ENCODE assay signal across 8 cellular contexts in the genomic region with DNA sequence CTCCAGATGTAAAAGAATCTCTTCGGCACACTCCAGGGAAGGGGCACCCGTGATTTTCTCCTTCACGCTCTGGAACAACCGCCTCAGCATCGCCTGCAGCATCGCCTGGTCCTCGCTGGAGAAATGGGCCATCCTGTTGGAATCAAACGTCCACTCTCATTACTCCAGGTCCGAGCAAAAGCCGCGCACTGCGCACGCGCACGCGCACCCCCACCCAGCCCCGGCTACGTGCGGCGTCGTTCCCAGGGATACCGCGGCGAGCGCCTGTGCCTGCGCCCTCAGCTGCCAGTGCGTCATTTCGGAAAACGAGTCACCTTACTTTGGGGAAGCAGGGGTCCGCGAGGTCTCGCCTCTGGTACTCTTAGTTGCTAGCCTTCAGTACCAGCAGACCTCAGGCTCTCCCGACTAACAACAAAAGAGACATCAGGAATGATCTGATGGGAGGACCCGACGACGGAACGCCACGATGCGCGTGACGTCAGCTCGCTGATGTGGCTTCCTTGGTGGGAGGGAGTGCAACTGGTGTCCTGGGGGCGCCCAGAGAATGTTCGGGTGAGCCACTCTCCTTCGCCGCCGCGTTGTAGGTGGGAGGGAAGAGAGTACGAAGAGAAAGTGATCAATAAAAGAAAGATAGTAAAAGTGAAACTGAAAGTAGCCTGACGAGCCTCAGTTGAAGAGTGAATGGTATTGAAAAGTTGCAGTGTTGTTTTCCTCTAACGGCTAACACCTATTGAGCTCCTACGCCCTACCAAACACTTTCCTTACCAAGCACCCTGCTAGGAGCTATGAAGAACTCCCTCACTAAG. TPM values are rescaled to one million over a fixed set of nuclear protein-coding genes. Genes with fewer than 3 reads are reported as not detected.
DNase-seq lines count a peak whose midpoint lies in the region; ATAC-seq and TF ChIP-seq lines count a peak whose summit lies in the region.

A gene with protein sequence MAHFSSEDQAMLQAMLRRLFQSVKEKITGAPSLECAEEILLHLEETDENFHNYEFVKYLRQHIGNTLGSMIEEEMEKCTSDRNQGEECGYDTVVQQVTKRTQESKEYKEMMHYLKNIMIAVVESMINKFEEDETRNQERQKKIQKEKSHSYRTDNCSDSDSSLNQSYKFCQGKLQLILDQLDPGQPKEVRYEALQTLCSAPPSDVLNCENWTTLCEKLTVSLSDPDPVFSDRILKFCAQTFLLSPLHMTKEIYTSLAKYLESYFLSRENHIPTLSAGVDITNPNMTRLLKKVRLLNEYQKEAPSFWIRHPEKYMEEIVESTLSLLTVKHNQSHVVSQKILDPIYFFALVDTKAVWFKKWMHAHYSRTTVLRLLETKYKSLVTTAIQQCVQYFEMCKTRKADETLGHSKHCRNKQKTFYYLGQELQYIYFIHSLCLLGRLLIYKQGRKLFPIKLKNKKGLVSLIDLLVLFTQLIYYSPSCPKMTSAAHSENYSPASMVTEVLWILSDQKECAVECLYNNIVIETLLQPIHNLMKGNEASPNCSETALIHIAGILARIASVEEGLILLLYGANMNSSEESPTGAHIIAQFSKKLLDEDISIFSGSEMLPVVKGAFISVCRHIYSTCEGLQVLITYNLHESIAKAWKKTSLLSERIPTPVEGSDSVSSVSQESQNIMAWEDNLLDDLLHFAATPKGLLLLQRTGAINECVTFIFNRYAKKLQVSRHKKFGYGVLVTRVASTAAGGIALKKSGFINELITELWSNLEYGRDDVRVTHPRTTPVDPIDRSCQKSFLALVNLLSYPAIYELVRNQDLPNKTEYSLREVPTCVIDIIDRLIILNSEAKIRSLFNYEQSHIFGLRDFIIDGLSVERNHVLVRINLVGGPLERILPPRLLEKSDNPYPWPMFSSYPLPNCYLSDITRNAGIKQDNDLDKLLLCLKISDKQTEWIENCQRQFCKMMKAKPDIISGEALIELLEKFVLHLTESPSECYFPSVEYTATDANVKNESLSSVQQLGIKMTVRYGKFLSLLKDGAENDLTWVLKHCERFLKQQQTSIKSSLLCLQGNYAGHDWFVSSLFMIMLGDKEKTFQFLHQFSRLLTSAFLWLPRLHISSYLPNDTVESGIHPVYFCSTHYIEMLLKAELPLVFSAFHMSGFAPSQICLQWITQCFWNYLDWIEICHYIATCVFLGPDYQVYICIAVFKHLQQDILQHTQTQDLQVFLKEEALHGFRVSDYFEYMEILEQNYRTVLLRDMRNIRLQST (minus strand): TSS at position 182 of the 806 bp plus-strand sequence. CDS start 50 bp downstream, at position 132.

- H3K4me3 Mint-ChIP-seq in activated T-cell treated with anti-CD3 and anti-CD28 coated beads, Interleukin-2, amount 50 U/mL, for 72 hours: peak within 1 kb of the TSS; percentile 88 to 97

- no peaks in the 10 kb centered on the region for H3K27me3 ChIP-seq in KMS-11 (ENCODE audit: insufficient read depth, low read depth)
- H3K27me3 ChIP-seq in Peyer's patch: no peaks in the 10 kb centered on the region
- H3K27me3 ChIP-seq in esophagus squamous epithelium: no peaks in the 10 kb centered on the region
- no peaks in the 10 kb centered on the region for H3K27me3 ChIP-seq in muscle layer of duodenum (ENCODE audit: low read depth, low read length)

- no peaks in the 10 kb centered on the region for H3K27me3 Mint-ChIP-seq in activated T-cell treated with anti-CD3 and anti-CD28 coated beads, Interleukin-2, amount 50 U/mL, for 72 hours (ENCODE audit: low read depth)

- peak; percentile 33 to 60 for TF ChIP-seq POLR2A in Peyer's patch (IDR thresholded peaks at IDR 0.05)
- peak in 2 of 4 donors; percentile 28 to 30 for TF ChIP-seq POLR2A in esophagus squamous epithelium (IDR thresholded peaks at IDR 0.05)

- no peaks in the 10 kb centered on the region for H3K79me2 ChIP-seq in KMS-11 (ENCODE audit: insufficient read depth, low read depth)

- no peaks in the 10 kb centered on the region for H3K36me3 Mint-ChIP-seq in activated T-cell treated with anti-CD3 and anti-CD28 coated beads, Interleukin-2, amount 50 U/mL, for 72 hours (ENCODE audit: insufficient read depth in 2 of 2)

- no peaks in the 10 kb centered on the region for H3K36me3 ChIP-seq in KMS-11 (ENCODE audit: insufficient read depth)
- no peaks in the 10 kb centered on the region for H3K36me3 ChIP-seq in Peyer's patch
- H3K36me3 ChIP-seq in esophagus squamous epithelium: no peaks in the 10 kb centered on the region
- no peaks in the 10 kb centered on the region for H3K36me3 ChIP-seq in muscle layer of duodenum (ENCODE audit: control insufficient read depth in 1 of 2, insufficient read depth in 2 of 2, low read length in 2 of 2)

- H3K27ac Mint-ChIP-seq in activated T-cell treated with anti-CD3 and anti-CD28 coated beads, Interleukin-2, amount 50 U/mL, for 72 hours: peak within 1 kb of the TSS; percentile 99

- peak within 1 kb of the TSS; percentile 66 for H3K4me2 ChIP-seq in KMS-11

- no peaks in the 10 kb centered on the region for H4K20me1 ChIP-seq in KMS-11 (ENCODE audit: insufficient read depth)

- intact Hi-C loops in esophagus squamous epithelium (cut with DNase I): no loop called here

- H3K9me3 ChIP-seq in Peyer's patch (no peaks in the 10 kb centered on the region), esophagus squamous epithelium (no peaks in the 10 kb centered on the region), muscle layer of duodenum (ENCODE audit: control insufficient read depth in 1 of 2, low read length in 2 of 2) (no peaks in the 10 kb centered on the region)

- H2AFZ ChIP-seq in KMS-11 (ENCODE audit: low read depth): peak within 1 kb of the TSS; percentile 93

- peaks cover 43% of the 10 kb centered on the region for H3K4me1 Mint-ChIP-seq in activated T-cell treated with anti-CD3 and anti-CD28 coated beads, Interleukin-2, amount 50 U/mL, for 72 hours (ENCODE audit: low read depth)

- H3K27ac ChIP-seq in KMS-11 (peak within 1 kb of the TSS; percentile 91), Peyer's patch (peak within 1 kb of the TSS; percentile 80 to 97 (median 93)), esophagus squamous epithelium (peak within 1 kb of the TSS; percentile 96 to 99 (median 96)), muscle layer of duodenum (ENCODE audit: low read length) (peak within 1 kb of the TSS; percentile 100)

- DNase-seq in DMS79 treated with DMSO at 0.1 percent for 48 hours (lab: John Stamatoyannopoulos, UW) (peak; percentile 85), Peyer's patch (peak; percentile 80 to 96 (median 94)), esophagus squamous epithelium (lab: John Stamatoyannopoulos, UW) (peak; percentile 41)
- DNase-seq in activated T-cell treated with anti-CD3 and anti-CD28 coated beads, Interleukin-2, amount 50 U/mL, for 72 hours: peak; percentile 90 to 93
- peak; percentile 71 for DNase-seq in stimulated activated CD8-positive, alpha-beta memory T cell treated with anti-CD3 and anti-CD28 coated beads, Interleukin-7, amount 100 ng/mL, for 24 hours (ENCODE audit: low read depth)

- H3K4me3 ChIP-seq in KMS-11 (IDR thresholded peaks at IDR 0.05; ENCODE audit: insufficient read depth, low read depth, low read length) (peak within 1 kb of the TSS; percentile 8), Peyer's patch (peak within 1 kb of the TSS; percentile 58 to 77 (median 64)), esophagus squamous epithelium (peak within 1 kb of the TSS; percentile 63 to 87 (median 80)), muscle layer of duodenum (ENCODE audit: low read depth in 1 of 2, low read length in 2 of 2) (peak within 1 kb of the TSS; percentile 71 to 100)

- H3K9me3 Mint-ChIP-seq in activated T-cell treated with anti-CD3 and anti-CD28 coated beads, Interleukin-2, amount 50 U/mL, for 72 hours: no peaks in the 10 kb centered on the region

- no peak for TF ChIP-seq CTCF in KMS-11 (conservative IDR thresholded peaks at IDR 0.05; ENCODE audit: low read depth, low read length)
- TF ChIP-seq CTCF in Peyer's patch (IDR thresholded peaks at IDR 0.05): peak in 3 of 6 experiments; percentile 21 to 32 (median 25)
- peak in 3 of 6 experiments; percentile 11 to 16 (median 14) for TF ChIP-seq CTCF in esophagus squamous epithelium (IDR thresholded peaks at IDR 0.05)

- peak within 1 kb of the TSS; percentile 94 for H3K9ac ChIP-seq in KMS-11

- peaks cover 4% of the 10 kb centered on the region for H3K4me1 ChIP-seq in KMS-11 (ENCODE audit: low read depth, poor library complexity, severe bottlenecking)
- H3K4me1 ChIP-seq in Peyer's patch: peaks cover 0 to 8% (median 0%) of the 10 kb centered on the region in 4 donors
- H3K4me1 ChIP-seq in esophagus squamous epithelium: peaks cover 0 to 18% (median 0%) of the 10 kb centered on the region in 3 donors
- H3K4me1 ChIP-seq in muscle layer of duodenum (ENCODE audit: control insufficient read depth in 1 of 2, insufficient read depth in 2 of 2, low read length in 2 of 2): no peaks in the 10 kb centered on the region

- ATAC-seq in GM21786 (IDR thresholded peaks at IDR 0.05; ENCODE audit: unreplicated experiment): peak; percentile 88
- peak; percentile 92 to 93 for ATAC-seq in activated T-cell treated with anti-CD3 and anti-CD28 coated beads, Interleukin-2, amount 50 U/mL, for 72 hours (replicated peaks in 1 of 2)

- 1% methylated on average over 19 to 42 of the region's 52 CpGs for WGBS in esophagus squamous epithelium, 2 donors

RNA-seq across cellular contexts. Expression of the gene that starts here (rescaled TPM):
- total RNA-seq in Peyer's patch: 10 to 100 TPM; 16.5 to 29.2 (median 27.0) TPM
- 10 to 100 TPM in 1 of 2 donors, 1 to 10 TPM in 1; 7.4 to 10.4 TPM for total RNA-seq in activated T-cell treated with anti-CD3 and anti-CD28 coated beads, Interleukin-2, amount 50 U/mL, for 72 hours
- 1 to 10 TPM; 2.2 to 6.5 (median 3.8) TPM for total RNA-seq in esophagus squamous epithelium

Comparison
In these comparisons a context has a peak if more than half of its experiments do, and no peak if none do; other contexts are left out.
1. Peak in every context shown above with its lines: DNase-seq, ATAC-seq, H3K4me3 ChIP-seq and H3K27ac ChIP-seq.
2. DNase-seq: peak in every context shown above with its lines; median percentile 94 in Peyer's patch; 92 in activated T-cell treated with anti-CD3 and anti-CD28 coated beads, Interleukin-2, amount 50 U/mL, for 72 hours; 85 in DMS79 treated with DMSO at 0.1 percent for 48 hours; 71 in stimulated activated CD8-positive, alpha-beta memory T cell treated with anti-CD3 and anti-CD28 coated beads, Interleukin-7, amount 100 ng/mL, for 24 hours; 41 in esophagus squamous epithelium.
3. H3K4me3 ChIP-seq: peak in every context shown above with its lines; median percentile 86 in muscle layer of duodenum; 80 in esophagus squamous epithelium; 64 in Peyer's patch; 8 in KMS-11.